Comparison of ENCODE assay signal across 8 cellular contexts in the genomic region with DNA sequence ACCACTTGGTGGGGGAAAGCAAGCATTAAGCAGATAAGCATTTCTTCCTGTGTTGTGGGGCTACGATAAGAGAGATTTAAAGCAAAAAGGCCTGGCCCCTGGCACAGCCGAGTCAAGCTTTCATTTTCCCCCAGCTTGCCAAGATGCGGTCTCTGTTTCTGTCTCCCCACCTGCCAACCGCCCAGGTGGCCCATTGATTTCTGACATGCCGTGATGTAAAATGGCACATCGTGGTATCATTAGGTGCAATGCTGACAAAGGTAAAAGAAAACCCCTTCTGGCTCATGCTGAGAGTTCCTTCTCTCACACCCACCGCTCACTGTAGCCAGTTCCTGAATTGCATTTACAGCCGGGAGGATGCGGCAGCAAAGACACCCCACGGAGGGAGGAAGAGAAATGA.
A peak's percentile ranks its signal among the peaks of the same experiment; 100 is the strongest.
DNase-seq lines count a peak whose midpoint lies in the region; ATAC-seq, FAIRE-seq and TF ChIP-seq lines count a peak whose summit lies in the region.

No MANE protein-coding gene starts in this region.

- peak overlapping the region; percentile 26 for H3K4me3 ChIP-seq in Jurkat, Clone E6-1 (ENCODE audit: low read length)
- H3K4me3 ChIP-seq in MG63 (no peak overlapping the region), kidney (ENCODE audit: low read length in 2 of 2) (peak overlapping the region in 1 of 2 donors; percentile 24)

- no peaks in the 10 kb centered on the region for H3K9me3 ChIP-seq in MG63
- H3K9me3 ChIP-seq in kidney (ENCODE audit: control insufficient read depth in 1 of 2, low read length in 2 of 2): no peaks in the 10 kb centered on the region

- no peaks in the 10 kb centered on the region for H3K36me3 ChIP-seq in MG63
- H3K36me3 ChIP-seq in kidney (ENCODE audit: control insufficient read depth in 1 of 2, insufficient read depth in 2 of 2, low read length in 2 of 2): no peaks in the 10 kb centered on the region

- no peaks in the 10 kb centered on the region for H3K36me3 Mint-ChIP-seq in activated T-helper 2 cell treated with anti-CD3 and anti-CD28 coated beads, Interferon-gamma antibody, Interleukin-2, Interleukin-4, amounts not matched to agents 10 μg/mL and 5 μg/mL and 100 μg/mL, durations not matched to agents 14 hours and 24 hours and 36 hours (ENCODE audit: low read depth)
- H3K36me3 Mint-ChIP-seq in nephron progenitor cell (ENCODE audit: low read depth): no peaks in the 10 kb centered on the region

- DNase-seq in GM18507 (ENCODE audit: extremely low spot score, insufficient read length, low read depth) (no peak), nephron progenitor cell (no peak), NCI-H187 (lab: John Stamatoyannopoulos, UW) (no peak), MG63 (no peak), kidney (no peak)
- peak; percentile 75 for DNase-seq in Jurkat, Clone E6-1 (ENCODE audit: low read depth, low spot score)
- no peak for DNase-seq in activated T-helper 2 cell treated with anti-CD3 and anti-CD28 coated beads, Interferon-gamma antibody, Interleukin-2, Interleukin-4, amounts not matched to agents 10 μg/mL and 5 μg/mL and 100 μg/mL, durations not matched to agents 14 hours and 24 hours and 36 hours (ENCODE audit: low spot score)

- intact Hi-C loops in activated T-helper 2 cell treated with anti-CD3 and anti-CD28 coated beads, Interferon-gamma antibody, Interleukin-2, Interleukin-4, amounts not matched to agents 10 μg/mL and 5 μg/mL and 100 μg/mL, durations not matched to agents 14 hours and 24 hours and 36 hours (cut with micrococcal nuclease): no loop called here
- intact Hi-C loops in kidney (cut with DNase I): no loop called here

- no peaks in the 10 kb centered on the region for H3K4me1 ChIP-seq in kidney (ENCODE audit: control insufficient read depth in 1 of 2, insufficient read depth in 1 of 2, low read depth in 1 of 2, low read length in 2 of 2)

- no peak overlapping the region for H3K27ac ChIP-seq in kidney (ENCODE audit: low read depth in 2 of 2, low read length in 2 of 2)

- no peaks in the 10 kb centered on the region for H3K9me3 Mint-ChIP-seq in activated T-helper 2 cell treated with anti-CD3 and anti-CD28 coated beads, Interferon-gamma antibody, Interleukin-2, Interleukin-4, amounts not matched to agents 10 μg/mL and 5 μg/mL and 100 μg/mL, durations not matched to agents 14 hours and 24 hours and 36 hours
- H3K9me3 Mint-ChIP-seq in nephron progenitor cell: peaks cover 4% of the 10 kb centered on the region

- FAIRE-seq in GM18507 (lab: Jason Lieb, UNC) (peak; percentile 44), kidney (lab: Jason Lieb, UNC) (no peak)

- ATAC-seq in GM18870 (IDR thresholded peaks at IDR 0.05; ENCODE audit: unreplicated experiment): no peak

- H3K9ac ChIP-seq in kidney (ENCODE audit: low read length in 2 of 2): no peak overlapping the region

- peak overlapping the region; percentile 9 for H3K4me3 Mint-ChIP-seq in activated T-helper 2 cell treated with anti-CD3 and anti-CD28 coated beads, Interferon-gamma antibody, Interleukin-2, Interleukin-4, amounts not matched to agents 10 μg/mL and 5 μg/mL and 100 μg/mL, durations not matched to agents 14 hours and 24 hours and 36 hours (ENCODE audit: low read depth)
- peak overlapping the region; percentile 59 for H3K4me3 Mint-ChIP-seq in nephron progenitor cell

- peaks cover 9% of the 10 kb centered on the region for H3K27me3 Mint-ChIP-seq in activated T-helper 2 cell treated with anti-CD3 and anti-CD28 coated beads, Interferon-gamma antibody, Interleukin-2, Interleukin-4, amounts not matched to agents 10 μg/mL and 5 μg/mL and 100 μg/mL, durations not matched to agents 14 hours and 24 hours and 36 hours (ENCODE audit: low read depth)
- peaks cover 18% of the 10 kb centered on the region for H3K27me3 Mint-ChIP-seq in nephron progenitor cell (ENCODE audit: low read depth, poor library complexity)

- peaks cover 7% of the 10 kb centered on the region for H3K4me1 Mint-ChIP-seq in activated T-helper 2 cell treated with anti-CD3 and anti-CD28 coated beads, Interferon-gamma antibody, Interleukin-2, Interleukin-4, amounts not matched to agents 10 μg/mL and 5 μg/mL and 100 μg/mL, durations not matched to agents 14 hours and 24 hours and 36 hours (ENCODE audit: low read depth)
- H3K4me1 Mint-ChIP-seq in nephron progenitor cell: peaks cover 23% of the 10 kb centered on the region

- no peak overlapping the region for H3K27ac Mint-ChIP-seq in activated T-helper 2 cell treated with anti-CD3 and anti-CD28 coated beads, Interferon-gamma antibody, Interleukin-2, Interleukin-4, amounts not matched to agents 10 μg/mL and 5 μg/mL and 100 μg/mL, durations not matched to agents 14 hours and 24 hours and 36 hours
- H3K27ac Mint-ChIP-seq in nephron progenitor cell: no peak overlapping the region

- TF ChIP-seq CTCF in nephron progenitor cell (IDR thresholded peaks at IDR 0.05) (no peak), kidney (IDR thresholded peaks at IDR 0.05; ENCODE audit: borderline replicate concordance, extremely low read depth, insufficient read depth) (no peak)

- peaks cover 2% of the 10 kb centered on the region; the same call in 1 of the 2 replicates for H3K27me3 ChIP-seq in MG63
